In the genomic region with DNA sequence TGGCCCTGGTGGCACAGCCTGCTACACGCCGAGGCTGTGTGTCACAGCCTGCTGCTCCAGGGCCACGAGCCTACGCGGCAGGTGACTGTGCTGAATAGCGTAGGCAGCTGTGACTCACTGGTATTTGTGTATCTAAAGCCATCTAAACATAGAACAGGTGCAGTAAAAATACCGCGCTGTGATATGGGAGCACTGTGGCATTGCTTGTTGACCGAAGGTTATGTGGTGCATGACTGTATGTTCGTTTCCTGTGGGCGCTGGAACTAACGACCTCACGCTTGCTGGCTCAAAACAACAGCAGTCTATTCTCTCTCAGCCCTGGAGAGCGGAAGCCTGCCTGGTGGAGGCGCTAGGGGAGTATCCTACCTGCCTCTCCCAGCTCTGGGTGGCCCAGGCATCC, we compare ENCODE assay signal across 10 cellular contexts. TPM values are rescaled to one million over a fixed set of nuclear protein-coding genes. Genes with fewer than 3 reads are reported as not detected.
DNase-seq lines count a peak whose midpoint lies in the region; ATAC-seq lines count a peak whose summit lies in the region.
"Not testable (repeated sequence)": the region's sequence is repeated elsewhere in the genome, so short reads cannot be mapped to it uniquely, and the experiment has no call there.
"Had no signal": no experiment of that assay in that cellular context is flagged by ENCODE, and none has a peak within 500 bp of the region (broad histone marks: within the 10 kb centered on the region; RNA-seq: fewer than 3 reads in every experiment).

No MANE protein-coding gene starts in this region.

- DNase-seq in stimulated activated naive CD8-positive, alpha-beta T cell treated with anti-CD3 and anti-CD28 coated beads, Interleukin-15, Interleukin-2, amounts not matched to agents 100 U/mL and 50 U/mL, for 24 hours = not testable (repeated sequence)

- peak; percentile 47 for ATAC-seq in GM18858 (IDR thresholded peaks at IDR 0.05; ENCODE audit: unreplicated experiment)
- ATAC-seq in GM19452 (IDR thresholded peaks at IDR 0.05; ENCODE audit: unreplicated experiment) = peak; percentile 59
- peak; percentile 47 for ATAC-seq in GM21825 (IDR thresholded peaks at IDR 0.05; ENCODE audit: unreplicated experiment)
- peak; percentile 43 for ATAC-seq in HG02981 (IDR thresholded peaks at IDR 0.05; ENCODE audit: unreplicated experiment)
- ATAC-seq in HG03432 (IDR thresholded peaks at IDR 0.05; ENCODE audit: unreplicated experiment) = peak; percentile 46
- peak; percentile 87 for ATAC-seq in activated CD4-positive, CD25-positive, alpha-beta regulatory T cell treated with anti-CD3 and anti-CD28 coated beads, Interleukin-2, amount 50 U/mL, for 24 hours
- peak; percentile 68 for ATAC-seq in esophagus mucosa
- peak; percentile 81 for ATAC-seq in stimulated activated naive CD8-positive, alpha-beta T cell treated with anti-CD3 and anti-CD28 coated beads, Interleukin-15, Interleukin-2, amounts not matched to agents 100 U/mL and 50 U/mL, for 24 hours

RNA-seq across cellular contexts. Expression of a gene that starts 3.2 kb away (rescaled TPM):
- total RNA-seq in esophagus mucosa = 2.6 TPM
- total RNA-seq: G401 had no signal

RNA-seq across cellular contexts. Expression of a gene that starts 17.7 kb away (rescaled TPM):
- total RNA-seq in esophagus mucosa = not detected
- total RNA-seq: neural crest cell had no signal

RNA-seq across cellular contexts. Expression of a gene that starts 41.7 kb away (rescaled TPM):
- total RNA-seq in esophagus mucosa = not detected
- total RNA-seq: neural crest cell had no signal

RNA-seq across cellular contexts. Expression of a gene that starts 55.9 kb away (rescaled TPM):
- total RNA-seq in esophagus mucosa = 104 TPM
